ENCODE assay signal across 8 cellular contexts in genomic region chr17:21287703-21288449, GRCh38. TPM values are rescaled to one million over a fixed set of nuclear protein-coding genes. Genes with fewer than 3 reads are reported as not detected.
DNase-seq lines count a peak whose midpoint lies in the region; ATAC-seq and TF ChIP-seq lines count a peak whose summit lies in the region.

No MANE protein-coding gene starts in this region.

- DNase-seq in NOMO-1 (lab: John Stamatoyannopoulos, UW; ENCODE audit: unreplicated experiment in 2 of 2) (peak; percentile 95 to 97), epidermal melanocyte (ENCODE audit: insufficient read length, low spot score) (peak; percentile 82)
- DNase-seq in activated CD8-positive, alpha-beta memory T cell treated with anti-CD3 and anti-CD28 coated beads, Interleukin-2, amount 50 U/mL, for 1 hour (ENCODE audit: extremely low read depth): peak; percentile 97
- peak; percentile 80 to 97 (median 90) for DNase-seq in naive thymus-derived CD4-positive, alpha-beta T cell
- DNase-seq in stimulated activated naive CD8-positive, alpha-beta T cell treated with anti-CD3 and anti-CD28 coated beads, Interleukin-15, Interleukin-2, amounts not matched to agents 100 U/mL and 50 U/mL, for 24 hours: peak; percentile 97

- H3K9me3 ChIP-seq in naive thymus-derived CD4-positive, alpha-beta T cell (ENCODE audit: control insufficient read depth in 2 of 3, low read length in 3 of 3): no peaks in the 10 kb centered on the region

- H3K27me3 Mint-ChIP-seq in naive thymus-derived CD4-positive, alpha-beta T cell: peaks cover 0 to 10% (median 0%) of the 10 kb centered on the region in 5 donors

- no peaks in the 10 kb centered on the region for H3K27me3 ChIP-seq in naive thymus-derived CD4-positive, alpha-beta T cell (ENCODE audit: control insufficient read depth in 2 of 2, insufficient read depth in 2 of 2, low read length in 2 of 2)

- H3K4me1 ChIP-seq in naive thymus-derived CD4-positive, alpha-beta T cell (ENCODE audit: control insufficient read depth in 2 of 2, insufficient read depth in 2 of 2, low read length in 2 of 2): peaks cover 31 to 36% of the 10 kb centered on the region in 2 donors

- H3K27ac ChIP-seq in naive thymus-derived CD4-positive, alpha-beta T cell (ENCODE audit: low read depth, low read length): peak overlapping the region; percentile 78

- peak overlapping the region; percentile 88 to 99 (median 96) for H3K4me3 Mint-ChIP-seq in naive thymus-derived CD4-positive, alpha-beta T cell

- peak; percentile 56 for TF ChIP-seq POLR2A in GM15510 (IDR thresholded peaks at IDR 0.05; ENCODE audit: borderline replicate concordance, extremely low read depth, insufficient read length)

- peak overlapping the region; percentile 88 to 97 (median 96) for H3K27ac Mint-ChIP-seq in naive thymus-derived CD4-positive, alpha-beta T cell

- POLR2A ChIA-PET in naive thymus-derived CD4-positive, alpha-beta T cell (lab: Charles Lee): interaction anchor here (1.2 to 4.0 kb wide), 6 partner anchors 12 to 162 kb away, joined by 3 to 48 read pairs (median 4); partner anchors contain the start of gene TMEM11

- H3K4me1 Mint-ChIP-seq in naive thymus-derived CD4-positive, alpha-beta T cell: peaks cover 30 to 62% (median 53%) of the 10 kb centered on the region in 7 donors

- peaks cover 0 to 16% (median 3%) of the 10 kb centered on the region in 5 donors for H3K36me3 Mint-ChIP-seq in naive thymus-derived CD4-positive, alpha-beta T cell

- intact Hi-C loops in naive thymus-derived CD4-positive, alpha-beta T cell (cut with micrococcal nuclease): loop anchor here (1.0 to 10.0 kb wide), 6 partner anchors 8 to 1133 kb away; partner anchors contain the start of genes DHRS7B (in 1 of the 2) and NATD1 (in 1 of the 2)

- ATAC-seq in HG02981 (IDR thresholded peaks at IDR 0.05; ENCODE audit: unreplicated experiment) (peak; percentile 33), HG02840 (IDR thresholded peaks at IDR 0.05; ENCODE audit: low FRiP score, unreplicated experiment) (no peak)
- peak; percentile 79 for ATAC-seq in naive thymus-derived CD4-positive, alpha-beta T cell
- ATAC-seq in stimulated activated naive CD8-positive, alpha-beta T cell treated with anti-CD3 and anti-CD28 coated beads, Interleukin-15, Interleukin-2, amounts not matched to agents 100 U/mL and 50 U/mL, for 24 hours: peak; percentile 70

- peaks cover 0 to 15% (median 5%) of the 10 kb centered on the region in 11 donors for H3K9me3 Mint-ChIP-seq in naive thymus-derived CD4-positive, alpha-beta T cell

- no peaks in the 10 kb centered on the region for H3K36me3 ChIP-seq in naive thymus-derived CD4-positive, alpha-beta T cell (ENCODE audit: control insufficient read depth in 2 of 3, insufficient read depth in 3 of 3, low read length in 3 of 3)

- H3K4me3 ChIP-seq in naive thymus-derived CD4-positive, alpha-beta T cell (ENCODE audit: low read length): peak overlapping the region; percentile 90

- CTCF ChIA-PET in naive thymus-derived CD4-positive, alpha-beta T cell (lab: Charles Lee): interaction anchor here (0.8 to 3.8 kb wide), 6 partner anchors 10 to 225 kb away, joined by 3 to 27 read pairs (median 4); no protein-coding TSS in a partner anchor

RNA-seq across cellular contexts. Expression of gene MAP2K3, which starts 3.4 kb away (rescaled TPM):
- 100 to 1,000 TPM in 1 of 5 experiments, 10 to 100 TPM in 4; 37.5 to 127 (median 39.2) TPM for total RNA-seq in naive thymus-derived CD4-positive, alpha-beta T cell
- polyA plus RNA-seq in naive thymus-derived CD4-positive, alpha-beta T cell: 10 to 100 TPM; 47.7 to 76.7 TPM

RNA-seq across cellular contexts. Expression of gene NATD1, which starts 34.7 kb away (rescaled TPM):
- total RNA-seq in naive thymus-derived CD4-positive, alpha-beta T cell: 10 to 100 TPM in 2 of 5 experiments, 1 to 10 TPM in 3; 2.5 to 11.1 (median 8.9) TPM
- 1 to 10 TPM; 1.7 to 2.9 TPM for polyA plus RNA-seq in naive thymus-derived CD4-positive, alpha-beta T cell
